8 cellular contexts compared by ENCODE assay signal in the genomic region with DNA sequence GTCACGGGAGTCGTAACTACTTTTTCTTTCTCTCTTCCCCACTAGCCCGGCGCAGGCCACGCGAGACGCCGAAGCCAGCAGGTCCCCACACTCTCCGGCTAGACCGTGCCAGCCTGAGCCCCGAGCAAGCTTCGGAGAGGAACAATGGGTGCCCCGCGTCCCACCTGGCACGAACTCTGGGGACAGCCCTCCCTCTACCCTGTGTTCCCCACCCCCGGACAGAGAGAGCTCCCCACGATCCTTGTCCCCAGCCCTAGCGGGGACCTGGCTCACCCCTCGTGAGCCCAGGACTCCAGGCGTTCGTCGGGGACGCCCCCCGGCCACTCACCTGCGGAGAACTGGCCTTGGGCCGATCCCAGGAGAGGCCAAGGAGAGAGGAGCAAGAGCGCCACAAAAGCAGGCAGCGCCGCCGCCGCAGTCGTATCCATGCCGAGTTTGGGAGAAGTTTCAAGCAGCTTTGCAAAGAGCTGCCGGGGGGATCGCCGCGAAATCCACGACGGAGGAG. TPM values are rescaled to one million over a fixed set of nuclear protein-coding genes. Genes with fewer than 3 reads are reported as not detected.
DNase-seq lines count a peak whose midpoint lies in the region; TF ChIP-seq lines count a peak whose summit lies in the region.

No MANE protein-coding gene starts in this region.

- no peak overlapping the region for H2BK120ac ChIP-seq in neuronal stem cell (ENCODE audit: low read depth, low read length)

- peak overlapping the region; percentile 99 for H3K18ac ChIP-seq in neuronal stem cell (ENCODE audit: low read length)

- peaks cover 0 to 13% of the 10 kb centered on the region in 2 donors for H3K4me1 ChIP-seq in neuronal stem cell (ENCODE audit: control insufficient read depth in 2 of 2, insufficient read depth in 1 of 2, low read depth in 1 of 2, low read length in 2 of 2)
- peaks cover 0 to 27% (median 6%) of the 10 kb centered on the region in 4 donors for H3K4me1 ChIP-seq in tibial nerve

- H3K27ac ChIP-seq in neuronal stem cell (replicated peaks; ENCODE audit: low read length) (peak overlapping the region; percentile 90), tibial nerve (peak overlapping the region; percentile 86 to 96 (median 90))

- TF ChIP-seq CTCF in GM10266 (IDR thresholded peaks at IDR 0.05; ENCODE audit: control insufficient read depth, insufficient read depth, low read depth, missing control alignments) (no peak), fibroblast of villous mesenchyme (IDR thresholded peaks at IDR 0.05; ENCODE audit: insufficient read depth, low read depth, low read length) (no peak), tibial nerve (IDR thresholded peaks at IDR 0.05) (no peak)

- no peak for TF ChIP-seq POLR2A in tibial nerve (IDR thresholded peaks at IDR 0.05)

- no peak for TF ChIP-seq EP300 in tibial nerve (IDR thresholded peaks at IDR 0.05)

- DNase-seq in GM10266 (ENCODE audit: extremely low spot score) = peak; percentile 20
- DNase-seq in H7 = peak; percentile 61
- peak; percentile 49 for DNase-seq in NCI-H1694 treated with DMSO at 0.1 percent for 48 hours (lab: John Stamatoyannopoulos, UW)
- DNase-seq in activated T-helper 1 cell treated with Interleukin-2 at 50 U/mL for 16 hours (ENCODE audit: low read depth) = peak; percentile 5
- DNase-seq in fibroblast of villous mesenchyme (ENCODE audit: low read depth) = peak; percentile 74
- peak; percentile 73 for DNase-seq in neuronal stem cell (ENCODE audit: low spot score)
- peak; percentile 20 to 25 for DNase-seq in tibial nerve (ENCODE audit: low spot score in 2 of 2)
- no peak for DNase-seq in epidermal melanocyte (ENCODE audit: insufficient read length, low spot score)

- WGBS in neuronal stem cell (ENCODE audit: extremely low coverage in 2 of 2, insufficient read length in 2 of 2, insufficient replicate concordance in 1 of 2), 2 donors = no CpG with 5 or more reads among the region's 39 CpGs
- 0 to 1% methylated on average over 24 to 27 of the region's 39 CpGs for WGBS in tibial nerve, 2 donors

- H3K9ac ChIP-seq in neuronal stem cell (ENCODE audit: low read depth, low read length, poor library complexity) = peak overlapping the region; percentile 92

- no peak overlapping the region for H4K8ac ChIP-seq in neuronal stem cell (ENCODE audit: low read depth, low read length)

- peak overlapping the region; percentile 85 for H3K4ac ChIP-seq in neuronal stem cell (ENCODE audit: low read length)

- H2BK15ac ChIP-seq in neuronal stem cell (ENCODE audit: low read length) = peak overlapping the region; percentile 95

- H3K79me1 ChIP-seq in neuronal stem cell (ENCODE audit: low read depth, low read length) = no peaks in the 10 kb centered on the region

- H3K27me3 ChIP-seq in H7 (ENCODE audit: control insufficient read depth, insufficient read depth, low read length) (no peaks in the 10 kb centered on the region), neuronal stem cell (ENCODE audit: control insufficient read depth in 3 of 3, insufficient read depth in 3 of 3, low read depth in 1 of 3, low read length in 3 of 3) (no peaks in the 10 kb centered on the region), tibial nerve (no peaks in the 10 kb centered on the region)

- H3K23ac ChIP-seq in neuronal stem cell (ENCODE audit: low read depth, low read length, poor library complexity) = peak overlapping the region; percentile 90

- H2AFZ ChIP-seq in neuronal stem cell (ENCODE audit: low read length) = peak overlapping the region; percentile 90

- H2BK12ac ChIP-seq in neuronal stem cell (ENCODE audit: low read length) = peak overlapping the region; percentile 81

- H3K36me3 ChIP-seq in H7 (replicated peaks; ENCODE audit: control insufficient read depth, insufficient read depth, low read length) (no peaks in the 10 kb centered on the region), neuronal stem cell (replicated peaks in 1 of 2; ENCODE audit: control insufficient read depth in 2 of 2, insufficient read depth in 2 of 2, low read length in 2 of 2) (no peaks in the 10 kb centered on the region), tibial nerve (no peaks in the 10 kb centered on the region)

- H3K9me3 ChIP-seq in neuronal stem cell (replicated peaks in 1 of 2; ENCODE audit: control insufficient read depth in 2 of 2, insufficient read depth in 1 of 2, low read depth in 1 of 2, low read length in 2 of 2) (no peaks in the 10 kb centered on the region), tibial nerve (no peaks in the 10 kb centered on the region)

- H3K14ac ChIP-seq in neuronal stem cell (ENCODE audit: low read length) = peak overlapping the region; percentile 94

- H2AK5ac ChIP-seq in neuronal stem cell (ENCODE audit: low read depth, low read length) = peak overlapping the region; percentile 25

- H4K91ac ChIP-seq in neuronal stem cell (ENCODE audit: low read depth, low read length, poor library complexity) = no peak overlapping the region

- H3K4me3 ChIP-seq in H7 (ENCODE audit: insufficient read depth, low read depth, low read length) (peak overlapping the region; percentile 91), fibroblast of villous mesenchyme (ENCODE audit: low read depth, low read length) (peak overlapping the region; percentile 66), neuronal stem cell (ENCODE audit: low read length in 2 of 2) (peak overlapping the region; percentile 79 to 96), tibial nerve (peak overlapping the region; percentile 67 to 94 (median 78))

- peak overlapping the region; percentile 96 for H2BK5ac ChIP-seq in neuronal stem cell (ENCODE audit: low read length)

- peak overlapping the region; percentile 89 for H3K4me2 ChIP-seq in neuronal stem cell (ENCODE audit: insufficient read depth, low read length, poor library complexity, severe bottlenecking)

RNA-seq across cellular contexts. Expression of a gene that starts 0.4 kb away (rescaled TPM):
- total RNA-seq in H7 (2014; rRNA removed; shearing (Covaris generic)) = 36.9 and 44.0 TPM in 2 replicates
- total RNA-seq in fibroblast of villous mesenchyme (70.0 and 82.5 TPM in 2 replicates), tibial nerve (10 to 100 TPM; 17.4 to 26.1 (median 21.2) TPM)
- polyA plus RNA-seq in neuronal stem cell (2013, experiment 1 of 2) = 17.7 TPM
- polyA plus RNA-seq in neuronal stem cell (2013, experiment 2 of 2) = 16.8 TPM
